In the genomic region with DNA sequence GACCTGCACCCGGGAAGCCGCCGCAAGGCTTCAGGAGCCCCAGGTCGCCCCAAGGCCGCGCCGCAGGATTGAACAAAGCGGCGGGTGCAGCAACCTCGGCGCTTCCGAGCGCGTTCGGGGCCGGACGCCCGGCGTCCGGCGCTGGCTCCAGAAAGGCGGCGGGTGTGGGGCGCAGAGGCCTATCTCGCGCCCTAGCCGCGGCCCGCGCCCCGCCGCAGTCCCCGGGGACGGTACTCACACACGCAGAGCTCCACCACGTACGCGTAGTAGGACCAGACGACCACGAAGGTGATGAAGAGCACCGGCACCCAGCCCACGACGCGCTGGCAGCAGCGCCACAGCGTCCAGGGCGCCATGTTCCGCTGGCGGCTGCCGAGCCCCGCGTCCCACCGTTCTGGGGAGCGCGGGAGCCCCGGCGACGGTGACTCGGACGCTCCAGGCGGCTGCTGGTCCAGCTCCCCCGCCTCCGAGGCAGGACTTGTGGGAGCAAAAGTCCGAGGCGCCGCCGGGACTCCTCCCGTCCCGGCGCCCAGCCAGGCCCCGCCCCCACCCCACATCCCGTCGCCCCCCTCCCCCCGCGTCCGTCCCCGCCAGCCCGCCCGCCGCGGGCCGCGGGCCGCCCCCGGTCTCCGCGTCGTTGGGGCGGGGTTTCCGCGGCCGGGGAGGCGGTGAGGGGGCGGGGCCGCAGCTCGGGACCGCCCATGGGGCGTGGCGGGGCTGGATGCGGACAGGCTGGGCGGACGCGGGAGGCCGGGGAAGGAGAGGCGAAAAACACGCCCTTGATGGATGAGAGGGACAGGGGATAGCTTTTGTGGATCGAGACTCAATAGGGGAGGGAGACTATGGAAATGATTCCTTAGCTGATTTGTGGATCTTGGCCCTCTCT, we compare ENCODE assay signal across 1 cellular context.
A peak's percentile ranks its signal among the peaks of the same experiment; 100 is the strongest.
TF ChIP-seq lines count a peak whose summit lies in the region.

A gene with protein sequence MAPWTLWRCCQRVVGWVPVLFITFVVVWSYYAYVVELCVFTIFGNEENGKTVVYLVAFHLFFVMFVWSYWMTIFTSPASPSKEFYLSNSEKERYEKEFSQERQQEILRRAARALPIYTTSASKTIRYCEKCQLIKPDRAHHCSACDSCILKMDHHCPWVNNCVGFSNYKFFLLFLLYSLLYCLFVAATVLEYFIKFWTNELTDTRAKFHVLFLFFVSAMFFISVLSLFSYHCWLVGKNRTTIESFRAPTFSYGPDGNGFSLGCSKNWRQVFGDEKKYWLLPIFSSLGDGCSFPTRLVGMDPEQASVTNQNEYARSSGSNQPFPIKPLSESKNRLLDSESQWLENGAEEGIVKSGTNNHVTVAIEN (minus strand): TSS at position 488 of the 886 bp plus-strand sequence. CDS start 132 bp downstream, at position 356.

TF ChIP-seq in K562, 482 proteins besides CTCF, POLR2A, EP300 and RAD21 (continued from another document and continues in another):
- TF ChIP-seq, protein P1, sequence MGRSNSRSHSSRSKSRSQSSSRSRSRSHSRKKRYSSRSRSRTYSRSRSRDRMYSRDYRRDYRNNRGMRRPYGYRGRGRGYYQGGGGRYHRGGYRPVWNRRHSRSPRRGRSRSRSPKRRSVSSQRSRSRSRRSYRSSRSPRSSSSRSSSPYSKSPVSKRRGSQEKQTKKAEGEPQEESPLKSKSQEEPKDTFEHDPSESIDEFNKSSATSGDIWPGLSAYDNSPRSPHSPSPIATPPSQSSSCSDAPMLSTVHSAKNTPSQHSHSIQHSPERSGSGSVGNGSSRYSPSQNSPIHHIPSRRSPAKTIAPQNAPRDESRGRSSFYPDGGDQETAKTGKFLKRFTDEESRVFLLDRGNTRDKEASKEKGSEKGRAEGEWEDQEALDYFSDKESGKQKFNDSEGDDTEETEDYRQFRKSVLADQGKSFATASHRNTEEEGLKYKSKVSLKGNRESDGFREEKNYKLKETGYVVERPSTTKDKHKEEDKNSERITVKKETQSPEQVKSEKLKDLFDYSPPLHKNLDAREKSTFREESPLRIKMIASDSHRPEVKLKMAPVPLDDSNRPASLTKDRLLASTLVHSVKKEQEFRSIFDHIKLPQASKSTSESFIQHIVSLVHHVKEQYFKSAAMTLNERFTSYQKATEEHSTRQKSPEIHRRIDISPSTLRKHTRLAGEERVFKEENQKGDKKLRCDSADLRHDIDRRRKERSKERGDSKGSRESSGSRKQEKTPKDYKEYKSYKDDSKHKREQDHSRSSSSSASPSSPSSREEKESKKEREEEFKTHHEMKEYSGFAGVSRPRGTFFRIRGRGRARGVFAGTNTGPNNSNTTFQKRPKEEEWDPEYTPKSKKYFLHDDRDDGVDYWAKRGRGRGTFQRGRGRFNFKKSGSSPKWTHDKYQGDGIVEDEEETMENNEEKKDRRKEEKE (IDR thresholded peaks at IDR 0.05; ENCODE audit: borderline replicate concordance in 1 of 2, control insufficient read depth in 1 of 2, low read depth in 2 of 2, low read length in 1 of 2), result no peak
- TF ChIP-seq PURB (CRISPR knock-in tag; IDR thresholded peaks at IDR 0.05; ENCODE audit: low read depth) (no peak), JUN (IDR thresholded peaks at IDR 0.05; ENCODE audit: borderline replicate concordance, low read depth, low read length) (no peak), JUN (CRISPR knock-in tag; IDR thresholded peaks at IDR 0.05; ENCODE audit: borderline replicate concordance) (no peak), TRIM24 (IDR thresholded peaks at IDR 0.05) (no peak), SRSF1 (IDR thresholded peaks at IDR 0.05; ENCODE audit: low read depth, low read length) (no peak), ZNF184 (CRISPR knock-in tag; IDR thresholded peaks at IDR 0.05) (no peak), ZNF311 (CRISPR knock-in tag; IDR thresholded peaks at IDR 0.05) (no peak), ARID1B (IDR thresholded peaks at IDR 0.05) (no peak), POLR2G (IDR thresholded peaks at IDR 0.05; ENCODE audit: low read depth, low read length) (peak; percentile 87), ZNF175 (CRISPR knock-in tag; IDR thresholded peaks at IDR 0.05; ENCODE audit: low read depth) (no peak), BHLHE40 (IDR thresholded peaks at IDR 0.05; ENCODE audit: low read length) (no peak), ZBTB7A (IDR thresholded peaks at IDR 0.05; ENCODE audit: borderline replicate concordance, control insufficient read depth, low read depth, low read length) (no peak; the same call in 1 of the 2 replicates), ZNF354B (CRISPR knock-in tag; IDR thresholded peaks at IDR 0.05) (no peak), RCOR1 (IDR thresholded peaks at IDR 0.05; ENCODE audit: borderline replicate concordance in 1 of 2, low read depth in 2 of 2, low read length in 2 of 2) (no peak), FOSL1 (tag; conservative IDR thresholded peaks at IDR 0.05) (no peak), ZNF644 (tag; IDR thresholded peaks at IDR 0.05; ENCODE audit: low read depth) (no peak), ZNF124 (CRISPR knock-in tag; IDR thresholded peaks at IDR 0.05) (no peak), TRIM28 (IDR thresholded peaks at IDR 0.05) (no peak), BRD9 (IDR thresholded peaks at IDR 0.05; ENCODE audit: low read depth, partially characterized antibody) (no peak), MXI1 (IDR thresholded peaks at IDR 0.05; ENCODE audit: low read depth, low read length) (no peak), ZSCAN32 (CRISPR knock-in tag; IDR thresholded peaks at IDR 0.05) (no peak), ZNF77 (CRISPR knock-in tag; IDR thresholded peaks at IDR 0.05) (no peak), HNRNPUL1 (IDR thresholded peaks at IDR 0.05; ENCODE audit: low read length) (no peak), ASH1L (IDR thresholded peaks at IDR 0.05; ENCODE audit: borderline replicate concordance, low read depth, partially characterized antibody) (no peak), SPI1 (IDR thresholded peaks at IDR 0.05; ENCODE audit: borderline replicate concordance, low read depth, low read length) (no peak)
- TF ChIP-seq, protein P2, sequence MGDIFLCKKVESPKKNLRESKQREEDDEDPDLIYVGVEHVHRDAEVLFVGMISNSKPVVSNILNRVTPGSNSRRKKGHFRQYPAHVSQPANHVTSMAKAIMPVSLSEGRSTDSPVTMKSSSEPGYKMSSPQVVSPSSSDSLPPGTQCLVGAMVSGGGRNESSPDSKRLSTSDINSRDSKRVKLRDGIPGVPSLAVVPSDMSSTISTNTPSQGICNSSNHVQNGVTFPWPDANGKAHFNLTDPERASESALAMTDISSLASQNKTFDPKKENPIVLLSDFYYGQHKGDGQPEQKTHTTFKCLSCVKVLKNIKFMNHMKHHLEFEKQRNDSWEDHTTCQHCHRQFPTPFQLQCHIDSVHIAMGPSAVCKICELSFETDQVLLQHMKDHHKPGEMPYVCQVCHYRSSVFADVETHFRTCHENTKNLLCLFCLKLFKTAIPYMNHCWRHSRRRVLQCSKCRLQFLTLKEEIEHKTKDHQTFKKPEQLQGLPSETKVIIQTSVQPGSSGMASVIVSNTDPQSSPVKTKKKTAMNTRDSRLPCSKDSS (IDR thresholded peaks at IDR 0.05; ENCODE audit: low read depth, partially characterized antibody), result no peak
- TF ChIP-seq, protein P3, sequence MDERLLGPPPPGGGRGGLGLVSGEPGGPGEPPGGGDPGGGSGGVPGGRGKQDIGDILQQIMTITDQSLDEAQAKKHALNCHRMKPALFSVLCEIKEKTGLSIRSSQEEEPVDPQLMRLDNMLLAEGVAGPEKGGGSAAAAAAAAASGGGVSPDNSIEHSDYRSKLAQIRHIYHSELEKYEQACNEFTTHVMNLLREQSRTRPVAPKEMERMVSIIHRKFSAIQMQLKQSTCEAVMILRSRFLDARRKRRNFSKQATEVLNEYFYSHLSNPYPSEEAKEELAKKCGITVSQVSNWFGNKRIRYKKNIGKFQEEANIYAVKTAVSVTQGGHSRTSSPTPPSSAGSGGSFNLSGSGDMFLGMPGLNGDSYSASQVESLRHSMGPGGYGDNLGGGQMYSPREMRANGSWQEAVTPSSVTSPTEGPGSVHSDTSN (CRISPR knock-in tag; IDR thresholded peaks at IDR 0.05; ENCODE audit: low read depth), result no peak
- TF ChIP-seq, protein P3 (tag; conservative IDR thresholded peaks at IDR 0.05; ENCODE audit: low read depth), result no peak
- TF ChIP-seq, protein P4, sequence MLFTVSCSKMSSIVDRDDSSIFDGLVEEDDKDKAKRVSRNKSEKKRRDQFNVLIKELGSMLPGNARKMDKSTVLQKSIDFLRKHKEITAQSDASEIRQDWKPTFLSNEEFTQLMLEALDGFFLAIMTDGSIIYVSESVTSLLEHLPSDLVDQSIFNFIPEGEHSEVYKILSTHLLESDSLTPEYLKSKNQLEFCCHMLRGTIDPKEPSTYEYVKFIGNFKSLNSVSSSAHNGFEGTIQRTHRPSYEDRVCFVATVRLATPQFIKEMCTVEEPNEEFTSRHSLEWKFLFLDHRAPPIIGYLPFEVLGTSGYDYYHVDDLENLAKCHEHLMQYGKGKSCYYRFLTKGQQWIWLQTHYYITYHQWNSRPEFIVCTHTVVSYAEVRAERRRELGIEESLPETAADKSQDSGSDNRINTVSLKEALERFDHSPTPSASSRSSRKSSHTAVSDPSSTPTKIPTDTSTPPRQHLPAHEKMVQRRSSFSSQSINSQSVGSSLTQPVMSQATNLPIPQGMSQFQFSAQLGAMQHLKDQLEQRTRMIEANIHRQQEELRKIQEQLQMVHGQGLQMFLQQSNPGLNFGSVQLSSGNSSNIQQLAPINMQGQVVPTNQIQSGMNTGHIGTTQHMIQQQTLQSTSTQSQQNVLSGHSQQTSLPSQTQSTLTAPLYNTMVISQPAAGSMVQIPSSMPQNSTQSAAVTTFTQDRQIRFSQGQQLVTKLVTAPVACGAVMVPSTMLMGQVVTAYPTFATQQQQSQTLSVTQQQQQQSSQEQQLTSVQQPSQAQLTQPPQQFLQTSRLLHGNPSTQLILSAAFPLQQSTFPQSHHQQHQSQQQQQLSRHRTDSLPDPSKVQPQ (CRISPR knock-in tag; IDR thresholded peaks at IDR 0.05; ENCODE audit: borderline replicate concordance), result no peak
- TF ChIP-seq, protein P5, sequence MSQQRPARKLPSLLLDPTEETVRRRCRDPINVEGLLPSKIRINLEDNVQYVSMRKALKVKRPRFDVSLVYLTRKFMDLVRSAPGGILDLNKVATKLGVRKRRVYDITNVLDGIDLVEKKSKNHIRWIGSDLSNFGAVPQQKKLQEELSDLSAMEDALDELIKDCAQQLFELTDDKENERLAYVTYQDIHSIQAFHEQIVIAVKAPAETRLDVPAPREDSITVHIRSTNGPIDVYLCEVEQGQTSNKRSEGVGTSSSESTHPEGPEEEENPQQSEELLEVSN (IDR thresholded peaks at IDR 0.05; ENCODE audit: borderline replicate concordance in 1 of 2, extremely low read depth in 1 of 2, insufficient read depth in 1 of 2, insufficient read length in 1 of 2, low read depth in 1 of 2, low read length in 1 of 2, poor library complexity in 1 of 2, severe bottlenecking in 1 of 2), result peak in 1 of 2 experiments; percentile 52
- TF ChIP-seq, protein P6, sequence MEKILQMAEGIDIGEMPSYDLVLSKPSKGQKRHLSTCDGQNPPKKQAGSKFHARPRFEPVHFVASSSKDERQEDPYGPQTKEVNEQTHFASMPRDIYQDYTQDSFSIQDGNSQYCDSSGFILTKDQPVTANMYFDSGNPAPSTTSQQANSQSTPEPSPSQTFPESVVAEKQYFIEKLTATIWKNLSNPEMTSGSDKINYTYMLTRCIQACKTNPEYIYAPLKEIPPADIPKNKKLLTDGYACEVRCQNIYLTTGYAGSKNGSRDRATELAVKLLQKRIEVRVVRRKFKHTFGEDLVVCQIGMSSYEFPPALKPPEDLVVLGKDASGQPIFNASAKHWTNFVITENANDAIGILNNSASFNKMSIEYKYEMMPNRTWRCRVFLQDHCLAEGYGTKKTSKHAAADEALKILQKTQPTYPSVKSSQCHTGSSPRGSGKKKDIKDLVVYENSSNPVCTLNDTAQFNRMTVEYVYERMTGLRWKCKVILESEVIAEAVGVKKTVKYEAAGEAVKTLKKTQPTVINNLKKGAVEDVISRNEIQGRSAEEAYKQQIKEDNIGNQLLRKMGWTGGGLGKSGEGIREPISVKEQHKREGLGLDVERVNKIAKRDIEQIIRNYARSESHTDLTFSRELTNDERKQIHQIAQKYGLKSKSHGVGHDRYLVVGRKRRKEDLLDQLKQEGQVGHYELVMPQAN (IDR thresholded peaks at IDR 0.05; ENCODE audit: borderline replicate concordance), result no peak
- TF ChIP-seq, protein P7, sequence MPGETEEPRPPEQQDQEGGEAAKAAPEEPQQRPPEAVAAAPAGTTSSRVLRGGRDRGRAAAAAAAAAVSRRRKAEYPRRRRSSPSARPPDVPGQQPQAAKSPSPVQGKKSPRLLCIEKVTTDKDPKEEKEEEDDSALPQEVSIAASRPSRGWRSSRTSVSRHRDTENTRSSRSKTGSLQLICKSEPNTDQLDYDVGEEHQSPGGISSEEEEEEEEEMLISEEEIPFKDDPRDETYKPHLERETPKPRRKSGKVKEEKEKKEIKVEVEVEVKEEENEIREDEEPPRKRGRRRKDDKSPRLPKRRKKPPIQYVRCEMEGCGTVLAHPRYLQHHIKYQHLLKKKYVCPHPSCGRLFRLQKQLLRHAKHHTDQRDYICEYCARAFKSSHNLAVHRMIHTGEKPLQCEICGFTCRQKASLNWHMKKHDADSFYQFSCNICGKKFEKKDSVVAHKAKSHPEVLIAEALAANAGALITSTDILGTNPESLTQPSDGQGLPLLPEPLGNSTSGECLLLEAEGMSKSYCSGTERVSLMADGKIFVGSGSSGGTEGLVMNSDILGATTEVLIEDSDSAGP (CRISPR knock-in tag; IDR thresholded peaks at IDR 0.05), result no peak
- TF ChIP-seq, protein P8, sequence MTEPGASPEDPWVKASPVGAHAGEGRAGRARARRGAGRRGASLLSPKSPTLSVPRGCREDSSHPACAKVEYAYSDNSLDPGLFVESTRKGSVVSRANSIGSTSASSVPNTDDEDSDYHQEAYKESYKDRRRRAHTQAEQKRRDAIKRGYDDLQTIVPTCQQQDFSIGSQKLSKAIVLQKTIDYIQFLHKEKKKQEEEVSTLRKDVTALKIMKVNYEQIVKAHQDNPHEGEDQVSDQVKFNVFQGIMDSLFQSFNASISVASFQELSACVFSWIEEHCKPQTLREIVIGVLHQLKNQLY (CRISPR knock-in tag; conservative IDR thresholded peaks at IDR 0.05), result no peak
